Comparison of ENCODE assay signal across 16 cellular contexts in the genomic region with DNA sequence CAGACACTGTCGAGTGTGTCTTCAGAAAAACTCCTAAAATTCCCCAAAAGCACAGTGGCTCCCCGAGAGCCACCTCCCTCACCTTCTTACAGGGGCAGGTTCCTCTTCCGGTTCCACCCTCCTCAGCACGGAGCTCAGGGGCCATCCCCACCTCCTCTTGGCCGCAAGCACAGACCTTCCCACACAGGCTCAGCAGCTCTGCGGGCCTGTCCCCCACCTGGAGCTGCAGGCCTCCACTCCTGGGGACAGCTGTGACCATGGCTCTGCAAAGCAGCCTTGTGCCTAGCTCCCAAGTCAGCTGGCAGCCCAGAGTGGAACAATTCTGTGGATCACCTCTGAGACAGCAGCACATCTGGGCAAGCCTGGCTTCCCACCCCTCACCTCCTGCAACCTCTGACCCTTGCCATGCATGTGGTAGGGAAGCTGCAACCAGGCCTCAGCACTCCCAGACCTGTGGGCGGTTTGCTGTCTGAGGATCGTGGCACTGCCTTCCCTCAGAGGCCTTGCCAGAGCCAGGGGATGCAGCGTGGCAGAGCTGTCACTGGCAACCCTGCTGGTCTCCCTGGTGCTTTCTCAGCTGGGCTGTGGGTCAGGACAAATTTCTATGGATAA.
DNase-seq lines count a peak whose midpoint lies in the region; ATAC-seq and TF ChIP-seq lines count a peak whose summit lies in the region.
"Had no signal": no experiment of that assay in that cellular context is flagged by ENCODE, and none has a peak within 500 bp of the region (broad histone marks: within the 10 kb centered on the region; RNA-seq: fewer than 3 reads in every experiment).

No MANE protein-coding gene starts in this region.

- no peaks in the 10 kb centered on the region for H3K9me3 Mint-ChIP-seq in activated T-helper 17 cell treated with anti-CD3 and anti-CD28 coated beads, Interleukin-2, amount 50 U/mL, for 72 hours
- H3K9me3 Mint-ChIP-seq: central memory CD8-positive, alpha-beta T cell; stimulated activated naive CD8-positive, alpha-beta T cell treated with anti-CD3 and anti-CD28 coated beads, Interleukin-15, Interleukin-2, amounts not matched to agents 100 ng/mL and 50 ng/mL, for 24 hours had no signal

- H3K27me3 ChIP-seq in cardiac muscle cell (no peaks in the 10 kb centered on the region), liver (ENCODE audit: control insufficient read depth in 4 of 4, insufficient read depth in 4 of 4, low read length in 3 of 4) (no peaks in the 10 kb centered on the region)
- H3K27me3 ChIP-seq: SJSA1 had no signal

- DNase-seq in cardiac muscle cell (ENCODE audit: low read depth in 1 of 2, low spot score in 1 of 2) (no peak), Right ventricle myocardium inferior (ENCODE audit: missing footprints) (no peak), activated gamma-delta T cell treated with Interleukin-2 at 50 U/mL for 16 hours (no peak), cerebellum (ENCODE audit: low spot score) (no peak)
- DNase-seq in stimulated activated CD4-positive, alpha-beta T cell treated with anti-CD3 and anti-CD28 coated beads, Interleukin-12 subunit alpha, Interleukin-12 subunit beta, amount 100 ng/mL, for 4 hours, result no peak
- DNase-seq: Calu3; GF-D8; kidney; NCI-H1048; NK-92 treated with Interleukin-12 subunit alpha and Interleukin-12 subunit beta, amount 100 ng/mL, for 24 hours had no signal

- H3K27ac ChIP-seq in cardiac muscle cell, result peak overlapping the region; percentile 25
- H3K27ac ChIP-seq in liver (ENCODE audit: low read depth in 1 of 2, low read length in 2 of 2), result peak overlapping the region; percentile 8 to 52
- H3K27ac ChIP-seq: SJSA1 had no signal

- no peaks in the 10 kb centered on the region for H3K27me3 Mint-ChIP-seq in activated T-helper 17 cell treated with anti-CD3 and anti-CD28 coated beads, Interleukin-2, amount 50 U/mL, for 72 hours
- H3K27me3 Mint-ChIP-seq: central memory CD8-positive, alpha-beta T cell; stimulated activated naive CD8-positive, alpha-beta T cell treated with anti-CD3 and anti-CD28 coated beads, Interleukin-15, Interleukin-2, amounts not matched to agents 100 ng/mL and 50 ng/mL, for 24 hours had no signal

- peak overlapping the region; percentile 46 for H3K4me3 Mint-ChIP-seq in activated T-helper 17 cell treated with anti-CD3 and anti-CD28 coated beads, Interleukin-2, amount 50 U/mL, for 72 hours
- H3K4me3 Mint-ChIP-seq: central memory CD8-positive, alpha-beta T cell; stimulated activated naive CD8-positive, alpha-beta T cell treated with anti-CD3 and anti-CD28 coated beads, Interleukin-15, Interleukin-2, amounts not matched to agents 100 ng/mL and 50 ng/mL, for 24 hours had no signal

- peaks cover 3% of the 10 kb centered on the region for H3K36me3 ChIP-seq in cardiac muscle cell
- H3K36me3 ChIP-seq in liver (ENCODE audit: control insufficient read depth in 4 of 4, insufficient read depth in 3 of 4, low read depth in 1 of 4, low read length in 3 of 4), result peaks cover 0 to 10% (median 6%) of the 10 kb centered on the region in 4 donors
- H3K36me3 ChIP-seq: SJSA1 had no signal

- H3K36me3 Mint-ChIP-seq in activated T-helper 17 cell treated with anti-CD3 and anti-CD28 coated beads, Interleukin-2, amount 50 U/mL, for 72 hours (ENCODE audit: low read depth), result peaks cover 21% of the 10 kb centered on the region

- intact Hi-C loops in Right ventricle myocardium inferior (cut with DNase I), result no loop called here

- no peaks in the 10 kb centered on the region for H3K9me3 ChIP-seq in cardiac muscle cell (ENCODE audit: low read depth)
- H3K9me3 ChIP-seq in liver (ENCODE audit: control insufficient read depth in 4 of 4, low read length in 3 of 4), result no peaks in the 10 kb centered on the region
- H3K9me3 ChIP-seq: SJSA1 had no signal

- TF ChIP-seq CTCF in cardiac muscle cell (IDR thresholded peaks at IDR 0.05; ENCODE audit: low read depth, low read length) (no peak), liver (IDR thresholded peaks at IDR 0.05; ENCODE audit: low read depth, low read length, missing input control) (no peak)

- ATAC-seq in Right ventricle myocardium inferior, result no peak
- peak; percentile 37 for ATAC-seq in activated T-helper 17 cell treated with anti-CD3 and anti-CD28 coated beads, Interleukin-2, amount 50 U/mL, for 72 hours (replicated peaks)
- no peak for ATAC-seq in HG02884 (IDR thresholded peaks at IDR 0.05; ENCODE audit: unreplicated experiment)

- peaks cover 30% of the 10 kb centered on the region for H3K4me1 Mint-ChIP-seq in activated T-helper 17 cell treated with anti-CD3 and anti-CD28 coated beads, Interleukin-2, amount 50 U/mL, for 72 hours
- H3K4me1 Mint-ChIP-seq: central memory CD8-positive, alpha-beta T cell had no signal

- 82% methylated on average over 9 of the region's 9 CpGs for WGBS in liver

- TF ChIP-seq RAD21 in liver (IDR thresholded peaks at IDR 0.05), result no peak

- H3K4me3 ChIP-seq in cardiac muscle cell (no peak overlapping the region), liver (ENCODE audit: low read depth in 1 of 3, low read length in 3 of 3) (no peak overlapping the region)
- H3K4me3 ChIP-seq: SJSA1 had no signal

- peaks cover 12% of the 10 kb centered on the region for H3K4me1 ChIP-seq in cardiac muscle cell (ENCODE audit: low read depth)
- H3K4me1 ChIP-seq in liver (ENCODE audit: control insufficient read depth in 4 of 4, insufficient read depth in 4 of 4, low read length in 3 of 4), result peaks cover 2 to 33% (median 25%) of the 10 kb centered on the region in 4 donors
- H3K4me1 ChIP-seq: SJSA1 had no signal

- peak overlapping the region; percentile 39 for H3K27ac Mint-ChIP-seq in activated T-helper 17 cell treated with anti-CD3 and anti-CD28 coated beads, Interleukin-2, amount 50 U/mL, for 72 hours
- H3K27ac Mint-ChIP-seq: stimulated activated naive CD8-positive, alpha-beta T cell treated with anti-CD3 and anti-CD28 coated beads, Interleukin-15, Interleukin-2, amounts not matched to agents 100 ng/mL and 50 ng/mL, for 24 hours had no signal

- no peak overlapping the region for H3K9ac ChIP-seq in liver (ENCODE audit: low read depth in 1 of 2, low read length in 2 of 2)

TF ChIP-seq in liver, 16 proteins besides CTCF, POLR2A, EP300 and RAD21:
- TF ChIP-seq HNF4A (conservative IDR thresholded peaks at IDR 0.05), result no peak
- TF ChIP-seq, protein P1, sequence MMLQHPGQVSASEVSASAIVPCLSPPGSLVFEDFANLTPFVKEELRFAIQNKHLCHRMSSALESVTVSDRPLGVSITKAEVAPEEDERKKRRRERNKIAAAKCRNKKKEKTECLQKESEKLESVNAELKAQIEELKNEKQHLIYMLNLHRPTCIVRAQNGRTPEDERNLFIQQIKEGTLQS (IDR thresholded peaks at IDR 0.05), result no peak
TF ChIP-seq in liver: peak in this region for 0.
